Comparison of ENCODE assay signal across 21 cellular contexts in genomic region chr7:114175140-114175539, GRCh38.
DNase-seq lines count a peak whose midpoint lies in the region; ATAC-seq and TF ChIP-seq lines count a peak whose summit lies in the region.
"Had no signal": no experiment of that assay in that cellular context is flagged by ENCODE, and none has a peak within 500 bp of the region (broad histone marks: within the 10 kb centered on the region; RNA-seq: fewer than 3 reads in every experiment).

No MANE protein-coding gene starts in this region.

- in situ Hi-C loops in brain microvascular endothelial cell (cut with HindIII; ENCODE audit: low pct_ligation_motif_present, low sequenced_read_pairs), result no loop called here

- no peaks in the 10 kb centered on the region for H3K27me3 ChIP-seq in brain microvascular endothelial cell (replicated peaks)

- no peaks in the 10 kb centered on the region for H3K27me3 Mint-ChIP-seq in stimulated activated memory B cell treated with anti-CD40 and anti-IgM and Interleukin-4, amounts not matched to agents 10 μg/mL and 1 μg/mL and 100 μg/mL, for 72 hours
- H3K27me3 Mint-ChIP-seq: B cell; CD4-positive, alpha-beta memory T cell had no signal

- H3K4me3 Mint-ChIP-seq in stimulated activated memory B cell treated with anti-CD40 and anti-IgM and Interleukin-4, amounts not matched to agents 10 μg/mL and 1 μg/mL and 100 μg/mL, for 72 hours, result no peak overlapping the region
- H3K4me3 Mint-ChIP-seq: B cell; CD4-positive, alpha-beta memory T cell; HFFc6 had no signal

- no peak for TF ChIP-seq CTCF in brain microvascular endothelial cell (IDR thresholded peaks at IDR 0.05; ENCODE audit: low read depth, low read length, missing control alignments)

- no peaks in the 10 kb centered on the region for H3K36me3 Mint-ChIP-seq in stimulated activated memory B cell treated with anti-CD40 and anti-IgM and Interleukin-4, amounts not matched to agents 10 μg/mL and 1 μg/mL and 100 μg/mL, for 72 hours
- H3K36me3 Mint-ChIP-seq: CD4-positive, alpha-beta memory T cell had no signal

- H3K36me3 ChIP-seq in brain microvascular endothelial cell (replicated peaks), result no peaks in the 10 kb centered on the region

- DNase-seq in EL (peak; percentile 2), LHCN-M2 (ENCODE audit: low read depth) (peak; percentile 1), brain microvascular endothelial cell (peak; percentile 38), iris pigment epithelial cell (ENCODE audit: low read depth) (peak; percentile 11), mucosa of gallbladder (ENCODE audit: low spot score) (no peak), T-helper 9 cell (no peak)
- DNase-seq in NK-92 treated with Interleukin-12 subunit alpha and Interleukin-12 subunit beta, amount 100 ng/mL, for 24 hours (lab: John Stamatoyannopoulos, UW), result no peak
- DNase-seq: CD4-positive, alpha-beta memory T cell; DMS79 treated with DMSO at 0.1 percent for 48 hours; GOT3; HFFc6; NCI-H187; NCI-H2171 treated with DMSO at 0.1 percent for 48 hours; NCI-H524; PC-9 had no signal

- ATAC-seq in stimulated activated memory B cell treated with anti-CD40 and anti-IgM and Interleukin-4, amounts not matched to agents 10 μg/mL and 1 μg/mL and 100 μg/mL, for 72 hours, result no peak
- ATAC-seq: Right ventricle myocardium inferior had no signal

- H3K27ac Mint-ChIP-seq in stimulated activated memory B cell treated with anti-CD40 and anti-IgM and Interleukin-4, amounts not matched to agents 10 μg/mL and 1 μg/mL and 100 μg/mL, for 72 hours, result no peak overlapping the region
- H3K27ac Mint-ChIP-seq: B cell; CD4-positive, alpha-beta memory T cell; HFFc6 had no signal

- H3K4me3 ChIP-seq in brain microvascular endothelial cell (ENCODE audit: low read depth, low read length), result no peak overlapping the region
- H3K4me3 ChIP-seq: PC-9, SK-N-MC had no signal

- H3K9me3 Mint-ChIP-seq in stimulated activated memory B cell treated with anti-CD40 and anti-IgM and Interleukin-4, amounts not matched to agents 10 μg/mL and 1 μg/mL and 100 μg/mL, for 72 hours, result peaks cover 2% of the 10 kb centered on the region
- H3K9me3 Mint-ChIP-seq: CD4-positive, alpha-beta memory T cell had no signal

- no peaks in the 10 kb centered on the region for H3K4me1 Mint-ChIP-seq in stimulated activated memory B cell treated with anti-CD40 and anti-IgM and Interleukin-4, amounts not matched to agents 10 μg/mL and 1 μg/mL and 100 μg/mL, for 72 hours
- H3K4me1 Mint-ChIP-seq: B cell; CD4-positive, alpha-beta memory T cell had no signal

- no peak overlapping the region for H3K27ac ChIP-seq in brain microvascular endothelial cell
- H3K27ac ChIP-seq: HL-60, KMS-11, PC-9, SK-N-MC had no signal

Comparison
In these comparisons a context has a peak if more than half of its experiments do, and no peak if none do; other contexts are left out.
1. DNase-seq: peak in EL (single experiment), LHCN-M2 (single experiment), brain microvascular endothelial cell (single experiment) and iris pigment epithelial cell (single experiment); none in mucosa of gallbladder (single experiment), NK-92 treated with Interleukin-12 subunit alpha and Interleukin-12 subunit beta, amount 100 ng/mL, for 24 hours (single experiment) and T-helper 9 cell (single experiment).